In genomic region chr17:1810450-1811103, GRCh38 we compare ENCODE assay signal across 19 cellular contexts. TPM values are rescaled to one million over a fixed set of nuclear protein-coding genes. Genes with fewer than 3 reads are reported as not detected.
"Had no signal": no experiment of that assay in that cellular context is flagged by ENCODE, and none has a peak within 500 bp of the region (broad histone marks: within the 10 kb centered on the region; RNA-seq: fewer than 3 reads in every experiment).

No MANE protein-coding gene starts in this region.

- H3K27me3 ChIP-seq: colonic mucosa, heart left ventricle, pancreas, thyroid gland had no signal

- DNase-seq: activated B cell treated with CpG ODN at 0.5 μM for 24 hours; activated CD4-positive, alpha-beta T cell treated with anti-CD3 and anti-CD28 coated beads for 36 hours; activated CD4-positive, alpha-beta T cell treated with anti-CD3 and anti-CD28 coated beads, Interleukin-2, amount 50 U/mL, for 48 hours; activated effector memory CD4-positive, alpha-beta T cell treated with Interleukin-2 at 50 U/mL for 16 hours; activated naive CD4-positive, alpha-beta T cell treated with anti-CD3 and anti-CD28 coated beads, Interleukin-2, amount 10 ng/mL, durations not matched to agents 7 days and 5 days; activated T-cell treated with anti-CD3 and anti-CD28 coated beads, Interleukin-2, amount 50 U/mL, for 72 hours; amygdala; colonic mucosa; endodermal cell; heart left ventricle; islet precursor cell; left cardiac atrium; naive thymus-derived CD8-positive, alpha-beta T cell; pancreas; substantia nigra; T-helper 9 cell; thyroid gland had no signal

- H3K4me3 ChIP-seq: colonic mucosa, heart left ventricle, lung, pancreas, thyroid gland had no signal

- ATAC-seq: activated CD4-positive, alpha-beta T cell treated with anti-CD3 and anti-CD28 coated beads for 36 hours; activated T-cell treated with anti-CD3 and anti-CD28 coated beads, Interleukin-2, amount 50 U/mL, for 72 hours; heart left ventricle; left cardiac atrium; naive thymus-derived CD8-positive, alpha-beta T cell; pancreas had no signal

- H3K4me1 ChIP-seq: colonic mucosa, heart left ventricle, pancreas, thyroid gland had no signal

- H3K9me3 ChIP-seq: colonic mucosa, heart left ventricle, pancreas, thyroid gland had no signal

- H3K27ac ChIP-seq: colonic mucosa, heart left ventricle, pancreas, thyroid gland had no signal

RNA-seq across cellular contexts. Expression of gene SERPINF1, which starts 48.7 kb away (rescaled TPM):
- total RNA-seq: T-helper 1 cell treated with Interleukin-12 subunit alpha and Interleukin-12 subunit beta and Interleukin-4 antibody, amounts not matched to agents 30 ng/mL and 1 ng/mL, for 36 hours had no signal
